Comparison of ENCODE assay signal across 9 cellular contexts in the genomic region with DNA sequence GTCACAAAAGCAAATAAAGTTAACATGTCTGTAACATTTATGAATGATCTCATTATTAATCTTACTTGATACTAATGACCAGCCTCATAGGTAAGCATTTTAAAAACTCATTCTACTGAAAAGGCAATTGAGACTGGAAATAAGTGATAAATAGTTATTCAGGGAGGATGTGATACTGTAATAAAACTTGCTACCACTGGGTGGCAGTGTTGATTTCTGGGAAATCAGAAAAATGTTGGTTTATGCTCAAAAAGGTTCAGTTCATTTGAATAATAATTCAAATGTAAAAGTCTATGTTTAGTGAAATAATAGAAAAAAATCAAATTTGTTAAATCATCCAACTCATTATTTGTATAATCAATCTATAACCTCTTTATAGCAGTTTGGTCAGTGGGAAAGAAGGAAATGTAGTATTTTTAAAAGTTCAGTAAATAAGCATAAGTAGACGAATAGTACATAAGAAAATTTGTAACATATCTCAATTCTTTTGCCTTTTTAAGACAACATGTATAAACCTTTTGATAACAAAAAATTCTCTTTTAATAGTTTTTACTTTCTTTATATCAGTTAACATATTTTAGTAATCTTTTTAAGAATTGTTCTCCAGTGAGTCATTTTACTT. TPM values are rescaled to one million over a fixed set of nuclear protein-coding genes. Genes with fewer than 3 reads are reported as not detected.
A peak's percentile ranks its signal among the peaks of the same experiment; 100 is the strongest.
DNase-seq lines count a peak whose midpoint lies in the region; ATAC-seq and TF ChIP-seq lines count a peak whose summit lies in the region.
"Had no signal": no experiment of that assay in that cellular context is flagged by ENCODE, and none has a peak within 500 bp of the region (broad histone marks: within the 10 kb centered on the region; RNA-seq: fewer than 3 reads in every experiment).

No MANE protein-coding gene starts in this region.

- 62 to 78% methylated on average over 1 of the region's 1 CpG for WGBS in esophagus squamous epithelium, 2 donors
- WGBS in prostate gland: 81% methylated on average over 1 of the region's 1 CpG

- intact Hi-C loops in activated CD4-positive, alpha-beta T cell treated with anti-CD3 and anti-CD28 coated beads, Interleukin-2, amount 10 ng/mL, durations not matched to agents 24 days and 14 days (cut with micrococcal nuclease): loop anchor here (2.0 to 5.0 kb wide), 4 partner anchors 41 to 670 kb away; a partner anchor contains a TSS
- intact Hi-C loops in esophagus squamous epithelium (cut with DNase I) (no loop called here), prostate gland (cut with DNase I) (no loop called here)

- no peaks in the 10 kb centered on the region for H3K9me3 Mint-ChIP-seq in activated CD4-positive, alpha-beta T cell treated with anti-CD3 and anti-CD28 coated beads, Interleukin-2, amount 10 ng/mL, durations not matched to agents 24 days and 14 days
- H3K9me3 Mint-ChIP-seq: activated naive CD4-positive, alpha-beta T cell treated with anti-CD3 and anti-CD28 coated beads, Interleukin-2, amount 50 U/mL, for 72 hours had no signal

- peak; percentile 46 for ATAC-seq in HG03354 (IDR thresholded peaks at IDR 0.05; ENCODE audit: poor library complexity, severe bottlenecking, unreplicated experiment)
- ATAC-seq: activated naive CD4-positive, alpha-beta T cell treated with anti-CD3 and anti-CD28 coated beads, Interleukin-2, amount 50 U/mL, for 72 hours had no signal

- no peak overlapping the region for H3K4me3 Mint-ChIP-seq in activated CD4-positive, alpha-beta T cell treated with anti-CD3 and anti-CD28 coated beads, Interleukin-2, amount 10 ng/mL, durations not matched to agents 24 days and 14 days

- no peak overlapping the region for H3K27ac Mint-ChIP-seq in activated CD4-positive, alpha-beta T cell treated with anti-CD3 and anti-CD28 coated beads, Interleukin-2, amount 10 ng/mL, durations not matched to agents 24 days and 14 days
- H3K27ac Mint-ChIP-seq: activated naive CD4-positive, alpha-beta T cell treated with anti-CD3 and anti-CD28 coated beads, Interleukin-2, amount 50 U/mL, for 72 hours had no signal

- in situ Hi-C loops in SK-MEL-5 (cut with HindIII; ENCODE audit: low pct_unique_long_range_greater_than_20kb, low sequenced_read_pairs): no loop called here

- H3K9me3 ChIP-seq in esophagus squamous epithelium: no peaks in the 10 kb centered on the region
- H3K9me3 ChIP-seq in prostate gland: no peaks in the 10 kb centered on the region

- TF ChIP-seq CTCF in esophagus squamous epithelium (IDR thresholded peaks at IDR 0.05) (peak; percentile 24 to 79 (median 64)), prostate gland (IDR thresholded peaks at IDR 0.05) (peak; percentile 51 to 64 (median 63))

- peaks cover 3 to 48% (median 4%) of the 10 kb centered on the region in 3 donors for H3K4me1 ChIP-seq in esophagus squamous epithelium
- no peaks in the 10 kb centered on the region for H3K4me1 ChIP-seq in prostate gland (replicated peaks)

- H3K36me3 ChIP-seq in esophagus squamous epithelium: peaks cover 0 to 9% (median 0%) of the 10 kb centered on the region in 3 donors
- H3K36me3 ChIP-seq in prostate gland: no peaks in the 10 kb centered on the region

- DNase-seq in activated CD4-positive, alpha-beta T cell treated with anti-CD3 and anti-CD28 coated beads, Interleukin-2, amount 10 ng/mL, durations not matched to agents 24 days and 14 days: peak; percentile 84
- no peak for DNase-seq in activated CD4-positive, alpha-beta T cell treated with anti-CD3 and anti-CD28 coated beads, Interleukin-2, amount 50 U/mL, for 48 hours
- DNase-seq in SK-MEL-5 (ENCODE audit: low read depth, low spot score) (peak; percentile 59), esophagus squamous epithelium (lab: John Stamatoyannopoulos, UW) (no peak), prostate gland (ENCODE audit: low spot score) (no peak), occipital lobe (lab: John Stamatoyannopoulos, UW) (no peak), NCI-H1436 (lab: John Stamatoyannopoulos, UW) (no peak)

- H3K27me3 ChIP-seq in esophagus squamous epithelium (no peaks in the 10 kb centered on the region), prostate gland (replicated peaks; ENCODE audit: insufficient read depth) (no peaks in the 10 kb centered on the region)

- peaks cover 21% of the 10 kb centered on the region for H3K4me1 Mint-ChIP-seq in activated CD4-positive, alpha-beta T cell treated with anti-CD3 and anti-CD28 coated beads, Interleukin-2, amount 10 ng/mL, durations not matched to agents 24 days and 14 days

- H3K4me3 ChIP-seq in esophagus squamous epithelium: no peak overlapping the region
- H3K4me3 ChIP-seq in prostate gland: no peak overlapping the region

- TF ChIP-seq POLR2A in esophagus squamous epithelium (IDR thresholded peaks at IDR 0.05) (no peak), prostate gland (IDR thresholded peaks at IDR 0.05) (no peak)

- H3K36me3 Mint-ChIP-seq in activated CD4-positive, alpha-beta T cell treated with anti-CD3 and anti-CD28 coated beads, Interleukin-2, amount 10 ng/mL, durations not matched to agents 24 days and 14 days (ENCODE audit: low read depth): peaks cover 6% of the 10 kb centered on the region

- no peak overlapping the region for H3K27ac ChIP-seq in esophagus squamous epithelium
- no peak overlapping the region for H3K27ac ChIP-seq in prostate gland

- H3K27me3 Mint-ChIP-seq in activated CD4-positive, alpha-beta T cell treated with anti-CD3 and anti-CD28 coated beads, Interleukin-2, amount 10 ng/mL, durations not matched to agents 24 days and 14 days: no peaks in the 10 kb centered on the region

RNA-seq across cellular contexts. Expression of a gene that starts 9.6 kb away (rescaled TPM):
- 7.6 and 8.0 TPM in 2 replicates for total RNA-seq in activated CD4-positive, alpha-beta T cell treated with anti-CD3 and anti-CD28 coated beads, Interleukin-2, amount 10 ng/mL, durations not matched to agents 24 days and 14 days
- total RNA-seq in SK-MEL-5 (2014; rRNA removed; shearing (Covaris generic)): 9.6 and 10.4 TPM in 2 replicates
- polyA plus RNA-seq in SK-MEL-5 (2015; cell fraction: cytosol; rRNA removed): 10.5 and 11.6 TPM in 2 replicates
- polyA plus RNA-seq in SK-MEL-5 (2015; cell fraction: nucleus; rRNA removed): 20.4 and 23.2 TPM in 2 replicates
- 10 to 100 TPM in 1 of 4 donors, 1 to 10 TPM in 3; 6.8 to 12.2 (median 8.4) TPM for total RNA-seq in esophagus squamous epithelium
- 1 to 10 TPM; 4.8 to 9.7 TPM for total RNA-seq in prostate gland
- 19.7 TPM for total RNA-seq in occipital lobe

RNA-seq across cellular contexts. Expression of a gene that starts 12.4 kb away (rescaled TPM):
- total RNA-seq in activated CD4-positive, alpha-beta T cell treated with anti-CD3 and anti-CD28 coated beads, Interleukin-2, amount 10 ng/mL, durations not matched to agents 24 days and 14 days: 8.2 and 8.6 TPM in 2 replicates
- 14.0 and 16.7 TPM in 2 replicates for total RNA-seq in SK-MEL-5 (2014; rRNA removed; shearing (Covaris generic))
- 10.1 and 11.2 TPM in 2 replicates for polyA plus RNA-seq in SK-MEL-5 (2015; cell fraction: cytosol; rRNA removed)
- polyA plus RNA-seq in SK-MEL-5 (2015; cell fraction: nucleus; rRNA removed): 36.3 and 38.1 TPM in 2 replicates
- total RNA-seq in esophagus squamous epithelium: 1 to 10 TPM; 5.9 to 9.4 (median 7.8) TPM
- total RNA-seq in prostate gland: 1 to 10 TPM; 7.8 to 7.9 TPM
- total RNA-seq in occipital lobe: 19.8 TPM

RNA-seq across cellular contexts. Expression of a gene that starts 41.8 kb away (rescaled TPM):
- 2.7 TPM in 2 replicates for total RNA-seq in activated CD4-positive, alpha-beta T cell treated with anti-CD3 and anti-CD28 coated beads, Interleukin-2, amount 10 ng/mL, durations not matched to agents 24 days and 14 days
- total RNA-seq in SK-MEL-5 (2014; rRNA removed; shearing (Covaris generic)): 2.4 and 5.8 TPM in 2 replicates
- polyA plus RNA-seq in SK-MEL-5 (2015; cell fraction: cytosol; rRNA removed): 4.9 and 5.7 TPM in 2 replicates
- 5.2 and 5.7 TPM in 2 replicates for polyA plus RNA-seq in SK-MEL-5 (2015; cell fraction: nucleus; rRNA removed)
- 1 to 10 TPM in 2 of 4 donors, under 1 TPM in 1, not detected in 1; 0.31 to 2.1 (median 1.6) TPM for total RNA-seq in esophagus squamous epithelium
- total RNA-seq in prostate gland: 1 to 10 TPM; 4.1 to 9.1 TPM
- 0.78 TPM for total RNA-seq in occipital lobe

Comparison
In these comparisons a context has a peak if more than half of its experiments do, and no peak if none do; other contexts are left out.
1. DNase-seq: peak in activated CD4-positive, alpha-beta T cell treated with anti-CD3 and anti-CD28 coated beads, Interleukin-2, amount 10 ng/mL, durations not matched to agents 24 days and 14 days (single experiment) and SK-MEL-5 (single experiment); none in activated CD4-positive, alpha-beta T cell treated with anti-CD3 and anti-CD28 coated beads, Interleukin-2, amount 50 U/mL, for 48 hours (0 of 2), esophagus squamous epithelium (single experiment), prostate gland (single experiment), occipital lobe (single experiment) and NCI-H1436 (single experiment).